In genomic region chr12:32768518-32768917, GRCh38 we compare ENCODE assay signal across 14 cellular contexts.
"Had no signal": no experiment of that assay in that cellular context is flagged by ENCODE, and none has a peak within 500 bp of the region (broad histone marks: within the 10 kb centered on the region; RNA-seq: fewer than 3 reads in every experiment).

No MANE protein-coding gene starts in this region.

- H3K4me3 ChIP-seq: esophagus squamous epithelium, sigmoid colon, skin epidermis had no signal

- H3K9me3 Mint-ChIP-seq: dendritic cell treated with granulocyte-macrophage colony-stimulating factor and Interleukin-4, amounts not matched to agents 40 ng/mL and 50 ng/mL, for 4 days; effector memory CD8-positive, alpha-beta T cell; natural killer cell; neural crest cell had no signal

- DNase-seq: effector memory CD8-positive, alpha-beta T cell; esophagus squamous epithelium; foreskin fibroblast; kidney; natural killer cell; posterior cingulate gyrus; sigmoid colon; stimulated activated CD4-positive, alpha-beta T cell treated with anti-CD3 and anti-CD28 coated beads, Interleukin-2, amount 100 ng/mL, for 48 hours; stimulated activated naive CD4-positive, alpha-beta T cell treated with Interleukin-2 at 50 U/mL for 16 hours; trophoblast cell had no signal

- H3K27ac Mint-ChIP-seq: dendritic cell treated with granulocyte-macrophage colony-stimulating factor and Interleukin-4, amounts not matched to agents 40 ng/mL and 50 ng/mL, for 4 days; effector memory CD8-positive, alpha-beta T cell; natural killer cell had no signal

- H3K4me1 Mint-ChIP-seq: natural killer cell, neural crest cell had no signal

- H3K27ac ChIP-seq: esophagus squamous epithelium, sigmoid colon, skin epidermis had no signal

- H3K4me3 Mint-ChIP-seq: dendritic cell treated with granulocyte-macrophage colony-stimulating factor and Interleukin-4, amounts not matched to agents 40 ng/mL and 50 ng/mL, for 4 days; effector memory CD8-positive, alpha-beta T cell; natural killer cell; neural crest cell had no signal

- H3K9me3 ChIP-seq: esophagus squamous epithelium, sigmoid colon had no signal

- H3K36me3 Mint-ChIP-seq: natural killer cell had no signal

- ATAC-seq: effector memory CD8-positive, alpha-beta T cell; left lobe of liver; natural killer cell had no signal

- H3K36me3 ChIP-seq: esophagus squamous epithelium, sigmoid colon had no signal
